In genomic region chr19:37594064-37594981, GRCh38 we compare ENCODE assay signal across 8 cellular contexts. TPM values are rescaled to one million over a fixed set of nuclear protein-coding genes. Genes with fewer than 3 reads are reported as not detected.
DNase-seq lines count a peak whose midpoint lies in the region; ATAC-seq and TF ChIP-seq lines count a peak whose summit lies in the region.

ZNF540 (plus strand) TSS chr19:37594876; CDS start chr19:37598448, 3,572 bp downstream.
ZNF571 (minus strand) TSS chr19:37594792; CDS start chr19:37586676, 8,116 bp downstream.

- H3K9ac ChIP-seq in Loucy (ENCODE audit: low read depth, low read length, poor library complexity, severe bottlenecking): peak within 1 kb of the TSS; percentile 77

- H3K79me2 ChIP-seq in DOHH2 (ENCODE audit: control insufficient read depth, low read length) (no peaks in the 10 kb centered on the region), GM23338 (replicated peaks; ENCODE audit: insufficient read depth) (peaks cover 3% of the 10 kb centered on the region), Loucy (ENCODE audit: insufficient read depth, low read length) (peaks cover 7% of the 10 kb centered on the region; the same call in 1 of the 2 replicates)

- 0 to 1% (median 0%) methylated on average over 43 to 58 of the region's 58 CpGs for WGBS in stomach, 5 donors

- H3K4me3 ChIP-seq in DOHH2 (ENCODE audit: low read length): peak within 1 kb of the TSS; percentile 82
- peak within 1 kb of the TSS; percentile 88 for H3K4me3 ChIP-seq in GM23338
- peak within 1 kb of the TSS; percentile 92 for H3K4me3 ChIP-seq in Loucy (ENCODE audit: low read length, poor library complexity, severe bottlenecking)
- H3K4me3 ChIP-seq in stomach: peak within 1 kb of the TSS; percentile 55 to 79 (median 72)

- peak; percentile 97 for ATAC-seq in GM23338
- ATAC-seq in foreskin keratinocyte: peak; percentile 96

- no peak for TF ChIP-seq EP300 in stomach (IDR thresholded peaks at IDR 0.05)

- peaks cover 9% of the 10 kb centered on the region for H3K27me3 Mint-ChIP-seq in GM23338 (ENCODE audit: insufficient read depth, low read depth, poor library complexity)
- peaks cover 14% of the 10 kb centered on the region for H3K27me3 Mint-ChIP-seq in neural crest cell (ENCODE audit: low read depth)

- intact Hi-C loops in stomach (cut with DNase I; ENCODE audit: low total_unique reads): no loop called here

- H3K36me3 Mint-ChIP-seq in GM23338 (ENCODE audit: low read depth) (peaks cover 31% of the 10 kb centered on the region), neural crest cell (ENCODE audit: low read depth) (peaks cover 17% of the 10 kb centered on the region)

- H3K27ac Mint-ChIP-seq in GM23338 (peak within 1 kb of the TSS; percentile 99), neural crest cell (ENCODE audit: unreplicated experiment) (peak within 1 kb of the TSS; percentile 81)

- H2AFZ ChIP-seq in GM23338 (peak within 1 kb of the TSS; percentile 99), Loucy (ENCODE audit: low read length) (peak within 1 kb of the TSS; percentile 99)

- H3K27ac ChIP-seq in DOHH2 (ENCODE audit: low read depth, low read length) (peak within 1 kb of the TSS; percentile 13; the same call in 1 of the 2 replicates), GM23338 (ENCODE audit: low read depth) (peak within 1 kb of the TSS; percentile 78), foreskin keratinocyte (peak within 1 kb of the TSS; percentile 21), stomach (peak within 1 kb of the TSS; percentile 89 to 96 (median 93))

- TF ChIP-seq POLR2A in stomach (IDR thresholded peaks at IDR 0.05): peak in 2 of 4 donors; percentile 19 to 79

- H3K4me3 Mint-ChIP-seq in GM23338 (peak within 1 kb of the TSS; percentile 99), neural crest cell (peak within 1 kb of the TSS; percentile 96)

- H3K4me1 ChIP-seq in DOHH2 (ENCODE audit: control insufficient read depth, low read length): peaks cover 14% of the 10 kb centered on the region
- peaks cover 13% of the 10 kb centered on the region; the same call in 1 of the 2 replicates for H3K4me1 ChIP-seq in GM23338 (ENCODE audit: insufficient read depth)
- peaks cover 17% of the 10 kb centered on the region for H3K4me1 ChIP-seq in Loucy (ENCODE audit: insufficient read depth, low read length, poor library complexity, severe bottlenecking)
- peaks cover 4% of the 10 kb centered on the region for H3K4me1 ChIP-seq in foreskin keratinocyte
- H3K4me1 ChIP-seq in stomach: peaks cover 0 to 24% (median 22%) of the 10 kb centered on the region in 4 donors

- no peak for TF ChIP-seq CTCF in DOHH2 (IDR thresholded peaks at IDR 0.05; ENCODE audit: low read depth, low read length, poor library complexity, severe bottlenecking)
- no peak for TF ChIP-seq CTCF in GM23338 (conservative IDR thresholded peaks at IDR 0.05; ENCODE audit: low read depth in 2 of 2)
- TF ChIP-seq CTCF in Loucy (conservative IDR thresholded peaks at IDR 0.05; ENCODE audit: low read length): no peak
- no peak for TF ChIP-seq CTCF in foreskin keratinocyte (conservative IDR thresholded peaks at IDR 0.05)
- no peak for TF ChIP-seq CTCF in neural crest cell (conservative IDR thresholded peaks at IDR 0.05)
- TF ChIP-seq CTCF in stomach (IDR thresholded peaks at IDR 0.05): no peak

- H3K9me3 ChIP-seq in DOHH2 (ENCODE audit: control insufficient read depth, insufficient read depth, low read length) (peaks cover 18% of the 10 kb centered on the region), Loucy (ENCODE audit: insufficient read depth, low read depth, low read length) (no peaks in the 10 kb centered on the region), stomach (peaks cover 0 to 50% (median 27%) of the 10 kb centered on the region in 4 donors)

- H3K4me1 Mint-ChIP-seq in GM23338 (peaks cover 6% of the 10 kb centered on the region; the same call in 2 of the 3 replicates), neural crest cell (peaks cover 25% of the 10 kb centered on the region)

- H3F3A ChIP-seq in DOHH2 (ENCODE audit: control insufficient read depth, insufficient read depth): no peaks in the 10 kb centered on the region
- H3F3A ChIP-seq in GM23338 (replicated peaks; ENCODE audit: low read depth): peaks cover 7% of the 10 kb centered on the region
- no peaks in the 10 kb centered on the region for H3F3A ChIP-seq in Loucy (ENCODE audit: low read depth)

- H3K36me3 ChIP-seq in DOHH2 (ENCODE audit: control insufficient read depth, low read length) (no peaks in the 10 kb centered on the region), GM23338 (ENCODE audit: insufficient read depth) (0 out of 2 replicates have a peak, but pooled peaks cover 4% of the 10 kb centered on the region), Loucy (ENCODE audit: insufficient read depth, low read length) (no peaks in the 10 kb centered on the region), stomach (peaks cover 0 to 28% (median 14%) of the 10 kb centered on the region in 4 donors)

- no peaks in the 10 kb centered on the region for H4K20me1 ChIP-seq in DOHH2 (ENCODE audit: control insufficient read depth, insufficient read depth, low read depth, low read length)
- H4K20me1 ChIP-seq in GM23338 (replicated peaks; ENCODE audit: insufficient read depth): no peaks in the 10 kb centered on the region
- no peaks in the 10 kb centered on the region for H4K20me1 ChIP-seq in Loucy (ENCODE audit: insufficient read depth, low read length, poor library complexity, severe bottlenecking)

- peak within 1 kb of the TSS; percentile 95 for H3K4me2 ChIP-seq in DOHH2 (ENCODE audit: low read length)
- H3K4me2 ChIP-seq in GM23338: peak within 1 kb of the TSS; percentile 96
- H3K4me2 ChIP-seq in Loucy (ENCODE audit: low read depth, low read length, poor library complexity, severe bottlenecking): peak within 1 kb of the TSS; percentile 90

- DNase-seq in GM23338 (ENCODE audit: low spot score) (peak; percentile 99), SIG-M5 treated with dmso at 0.1 percent for 504 hours (lab: John Stamatoyannopoulos, UW; ENCODE audit: unreplicated experiment) (peak; percentile 86), foreskin keratinocyte (peak; percentile 94 to 96), neural crest cell (ENCODE audit: low read depth, low spot score) (peak; percentile 73), stomach (peak; percentile 95)
- DNase-seq in activated naive CD4-positive, alpha-beta T cell treated with Interleukin-2 at 50 U/mL for 16 hours: peak; percentile 93

- peaks cover 46% of the 10 kb centered on the region for H3K9me3 Mint-ChIP-seq in GM23338
- peaks cover 7% of the 10 kb centered on the region for H3K9me3 Mint-ChIP-seq in neural crest cell

- no peaks in the 10 kb centered on the region for H3K27me3 ChIP-seq in DOHH2 (ENCODE audit: control insufficient read depth, low read length)
- H3K27me3 ChIP-seq in GM23338 (ENCODE audit: insufficient read depth): peaks cover 13% of the 10 kb centered on the region
- no peaks in the 10 kb centered on the region for H3K27me3 ChIP-seq in Loucy (ENCODE audit: insufficient read depth, low read length, poor library complexity, severe bottlenecking)
- H3K27me3 ChIP-seq in foreskin keratinocyte: no peaks in the 10 kb centered on the region
- H3K27me3 ChIP-seq in stomach: no peaks in the 10 kb centered on the region

- H3K9me2 ChIP-seq in DOHH2 (replicated peaks; ENCODE audit: control insufficient read depth, low read length) (no peaks in the 10 kb centered on the region), GM23338 (ENCODE audit: insufficient read depth) (no peaks in the 10 kb centered on the region; the same call in 1 of the 2 replicates), Loucy (replicated peaks; ENCODE audit: low read depth, low read length) (no peaks in the 10 kb centered on the region)

TF ChIP-seq in GM23338, 12 proteins besides CTCF, POLR2A, EP300 and RAD21:
- TF ChIP-seq POLR2AphosphoS5 (IDR thresholded peaks at IDR 0.05; ENCODE audit: low read depth) (peak; percentile 76), ETS1 (IDR thresholded peaks at IDR 0.05) (peak; percentile 89), CREB1 (CRISPR knock-in tag; IDR thresholded peaks at IDR 0.05; ENCODE audit: low read depth) (peak; percentile 89), NANOG (IDR thresholded peaks at IDR 0.05; ENCODE audit: borderline replicate concordance) (no peak), ZNF114 (CRISPR knock-in tag; IDR thresholded peaks at IDR 0.05) (no peak)

RNA-seq across cellular contexts. Expression of gene ZNF540, which starts in this region (rescaled TPM):
- 3.0 TPM in 1 of 2 replicates, not detected in the other for total RNA-seq in GM23338 (2014; rRNA removed; shearing (Covaris generic))
- polyA plus RNA-seq in GM23338 (2016; fragmentation: Nextera tagmentation; extraction: Ambion mirVana) (not detected in 2 replicates), foreskin keratinocyte (0.21 and 0.30 TPM in 2 replicates), stomach (1 to 10 TPM; 1.9 to 4.0 (median 2.9) TPM)
- total RNA-seq in foreskin keratinocyte (0.27 and 0.53 TPM in 2 replicates), neural crest cell (1.0 and 1.3 TPM in 2 replicates), stomach (10 to 100 TPM in 1 of 5 donors, 1 to 10 TPM in 4; 2.6 to 16.5 (median 6.4) TPM)

RNA-seq across cellular contexts. Expression of gene ZNF571, which starts in this region (rescaled TPM):
- 4.4 and 6.3 TPM in 2 replicates for total RNA-seq in GM23338 (2014; rRNA removed; shearing (Covaris generic))
- 5.0 TPM in 2 replicates for polyA plus RNA-seq in GM23338 (2016; fragmentation: Nextera tagmentation; extraction: Ambion mirVana)
- 1.8 and 1.9 TPM in 2 replicates for total RNA-seq in foreskin keratinocyte
- polyA plus RNA-seq in foreskin keratinocyte: 0.87 and 1.2 TPM in 2 replicates
- 5.3 and 6.2 TPM in 2 replicates for total RNA-seq in neural crest cell
- 1 to 10 TPM; 1.7 to 7.2 (median 3.6) TPM for total RNA-seq in stomach
- polyA plus RNA-seq in stomach: 1 to 10 TPM; 1.3 to 2.1 (median 1.7) TPM

Comparison
In these comparisons a context has a peak if more than half of its experiments do, and no peak if none do; other contexts are left out.
1. Peak in every context shown above with its lines: DNase-seq, ATAC-seq, H3K4me3 ChIP-seq and H3K27ac ChIP-seq.
2. H3K27ac ChIP-seq: peak in every context shown above with its lines; median percentile 93 in stomach; 78 in GM23338; 21 in foreskin keratinocyte; 13 in DOHH2.